9 cellular contexts compared by ENCODE assay signal in the genomic region with DNA sequence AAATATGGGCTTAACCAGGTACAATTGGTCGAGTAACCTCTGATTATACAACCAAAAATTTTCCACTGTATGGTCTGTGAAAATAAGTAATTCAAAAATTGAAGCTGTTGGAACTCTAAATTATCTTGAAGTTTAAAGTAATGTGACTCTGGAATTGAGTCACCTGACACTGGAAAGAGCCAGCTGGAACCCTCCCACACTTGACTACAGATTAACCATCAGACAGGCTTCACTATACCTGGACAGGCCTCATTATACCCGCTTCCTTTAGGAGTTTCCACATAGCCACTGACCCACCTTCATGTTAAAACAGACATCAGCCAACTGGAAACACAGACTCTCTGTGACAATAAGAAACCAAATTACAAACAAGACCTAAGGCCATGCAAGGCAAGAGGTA. TPM values are rescaled to one million over a fixed set of nuclear protein-coding genes. Genes with fewer than 3 reads are reported as not detected.
DNase-seq lines count a peak whose midpoint lies in the region; ATAC-seq and TF ChIP-seq lines count a peak whose summit lies in the region.
"Had no signal": no experiment of that assay in that cellular context is flagged by ENCODE, and none has a peak within 500 bp of the region (broad histone marks: within the 10 kb centered on the region; RNA-seq: fewer than 3 reads in every experiment).

No MANE protein-coding gene starts in this region.

- no peaks in the 10 kb centered on the region for H3K9me3 Mint-ChIP-seq in chondrocyte (ENCODE audit: low read depth)

- peaks cover 5% of the 10 kb centered on the region for H3K36me3 Mint-ChIP-seq in chondrocyte (ENCODE audit: low read depth)

- H3K4me1 ChIP-seq in HUES48 (ENCODE audit: control insufficient read depth, insufficient read depth, low read length) (peaks cover 13% of the 10 kb centered on the region; the same call in 1 of the 2 replicates), mucosa of stomach (ENCODE audit: control insufficient read depth, insufficient read depth, low read length) (no peaks in the 10 kb centered on the region)

- peak overlapping the region; percentile 83; the same call in 1 of the 2 replicates for H3K27ac ChIP-seq in 22Rv1
- H3K27ac ChIP-seq in HUES48 (ENCODE audit: low read depth, low read length): no peak overlapping the region

- ATAC-seq in HG02759 (IDR thresholded peaks at IDR 0.05; ENCODE audit: unreplicated experiment) (no peak), HG03280 (IDR thresholded peaks at IDR 0.05; ENCODE audit: unreplicated experiment) (no peak)

- H3K9me3 ChIP-seq in HUES48 (ENCODE audit: control insufficient read depth, insufficient read depth, low read length) (peaks cover 5% of the 10 kb centered on the region), mucosa of stomach (ENCODE audit: control insufficient read depth, low read length) (no peaks in the 10 kb centered on the region)

- TF ChIP-seq CTCF in 22Rv1 (IDR thresholded peaks at IDR 0.05): no peak
- TF ChIP-seq CTCF in chondrocyte (IDR thresholded peaks at IDR 0.05): no peak

- H3K9ac ChIP-seq in HUES48 (ENCODE audit: low read depth, low read length) (no peak overlapping the region), mucosa of stomach (ENCODE audit: low read length) (peak overlapping the region; percentile 90)

- H3K4me1 Mint-ChIP-seq in chondrocyte (ENCODE audit: low read depth): peaks cover 16% of the 10 kb centered on the region

- H3K4me3 Mint-ChIP-seq in chondrocyte (ENCODE audit: unreplicated experiment): peak overlapping the region; percentile 75

- H3K27me3 ChIP-seq in HUES48 (ENCODE audit: control insufficient read depth, insufficient read depth, low read length) (peaks cover 9% of the 10 kb centered on the region), mucosa of stomach (ENCODE audit: control insufficient read depth, insufficient read depth, low read length) (no peaks in the 10 kb centered on the region)

- no peak for DNase-seq in chondrocyte (ENCODE audit: low spot score)
- DNase-seq in AG08395 (ENCODE audit: low spot score): no peak
- DNase-seq in kidney glomerular epithelial cell (lab: John Stamatoyannopoulos, UW): no peak
- DNase-seq: DND-41 had no signal

- peak overlapping the region; percentile 95 for H3K27ac Mint-ChIP-seq in chondrocyte (ENCODE audit: unreplicated experiment)

- H3K36me3 ChIP-seq in HUES48 (ENCODE audit: control insufficient read depth, insufficient read depth, low read length) (peaks cover 8% of the 10 kb centered on the region; the same call in 1 of the 2 replicates), mucosa of stomach (ENCODE audit: control insufficient read depth, insufficient read depth, low read length) (no peaks in the 10 kb centered on the region)

- no peaks in the 10 kb centered on the region for H3K27me3 Mint-ChIP-seq in chondrocyte (ENCODE audit: low read depth)

- H3K4me3 ChIP-seq in HUES48 (ENCODE audit: low read depth, low read length) (peak overlapping the region; percentile 76), mucosa of stomach (ENCODE audit: low read length) (no peak overlapping the region)

RNA-seq across cellular contexts. Expression of gene ZNF433, which starts 1.3 kb away (rescaled TPM):
- 4.1 to 6.8 TPM (median 6.0 TPM) in 3 replicates for total RNA-seq in chondrocyte

RNA-seq across cellular contexts. Expression of gene ZNF878, which starts 18.6 kb away (rescaled TPM):
- 0.26 to 0.32 TPM (median 0.31 TPM) in 3 replicates for total RNA-seq in chondrocyte

RNA-seq across cellular contexts. Expression of gene ZNF844, which starts 30.3 kb away (rescaled TPM):
- total RNA-seq in chondrocyte: 7.1 to 7.9 TPM (median 7.6 TPM) in 3 replicates
